ENCODE assay signal across 10 cellular contexts in genomic region chr11:117977612-117978264, GRCh38. TPM values are rescaled to one million over a fixed set of nuclear protein-coding genes. Genes with fewer than 3 reads are reported as not detected.
DNase-seq lines count a peak whose midpoint lies in the region; ATAC-seq and TF ChIP-seq lines count a peak whose summit lies in the region.
"Not testable (repeated sequence)": the region's sequence is repeated elsewhere in the genome, so short reads cannot be mapped to it uniquely, and the experiment has no call there.
"Had no signal": no experiment of that assay in that cellular context is flagged by ENCODE, and none has a peak within 500 bp of the region (broad histone marks: within the 10 kb centered on the region; RNA-seq: fewer than 3 reads in every experiment).

No MANE protein-coding gene starts in this region.

- CTCF ChIA-PET in CD4-positive, alpha-beta T cell (lab: Charles Lee), result interaction anchor here (1.7 kb wide), 1 partner anchor 27 kb away, joined by 6 read pairs; no protein-coding TSS in a partner anchor
- CTCF ChIA-PET in activated CD4-positive, alpha-beta memory T cell treated with anti-CD3 and anti-CD28 coated beads, Interleukin-2, amount 10 ng/mL, durations not matched to agents 7 days and 5 days (lab: Charles Lee), result interaction anchor here (1.2 to 2.3 kb wide), 4 partner anchors 9 to 170 kb away, joined by 4 to 10 read pairs (median 5); partner anchors contain the start of gene IL10RA

- H3K4me3 Mint-ChIP-seq in CD4-positive, alpha-beta T cell, result peak overlapping the region; percentile 80
- not testable (repeated sequence) for H3K4me3 Mint-ChIP-seq in activated CD4-positive, alpha-beta memory T cell treated with anti-CD3 and anti-CD28 coated beads, Interleukin-2, amount 10 ng/mL, durations not matched to agents 7 days and 5 days
- peak overlapping the region; percentile 9 for H3K4me3 Mint-ChIP-seq in activated T-helper 1 cell treated with anti-CD3 and anti-CD28 coated beads, Interleukin-12 subunit alpha, Interleukin-12 subunit beta, Interleukin-2, Interleukin-4 antibody, amounts not matched to agents 30 ng/mL and 10 ng/mL and 1 ng/mL, durations not matched to agents 14 hours and 24 hours and 36 hours
- H3K4me3 Mint-ChIP-seq in activated naive CD8-positive, alpha-beta T cell treated with anti-CD3 and anti-CD28 coated beads, Interleukin-2, amount 50 U/mL, for 24 hours, result peak overlapping the region; percentile 73
- H3K4me3 Mint-ChIP-seq in naive B cell, result peak overlapping the region in 3 of 8 donors; percentile 2 to 80 (median 69)

- not testable (repeated sequence) for H3K36me3 Mint-ChIP-seq in CD4-positive, alpha-beta T cell (ENCODE audit: low read depth); naive B cell
- peaks cover 45% of the 10 kb centered on the region for H3K36me3 Mint-ChIP-seq in activated CD4-positive, alpha-beta memory T cell treated with anti-CD3 and anti-CD28 coated beads, Interleukin-2, amount 10 ng/mL, durations not matched to agents 7 days and 5 days (ENCODE audit: low read depth)
- peaks cover 25% of the 10 kb centered on the region for H3K36me3 Mint-ChIP-seq in activated T-helper 1 cell treated with anti-CD3 and anti-CD28 coated beads, Interleukin-12 subunit alpha, Interleukin-12 subunit beta, Interleukin-2, Interleukin-4 antibody, amounts not matched to agents 30 ng/mL and 10 ng/mL and 1 ng/mL, durations not matched to agents 14 hours and 24 hours and 36 hours (ENCODE audit: low read depth)
- H3K36me3 Mint-ChIP-seq in activated naive CD8-positive, alpha-beta T cell treated with anti-CD3 and anti-CD28 coated beads, Interleukin-2, amount 50 U/mL, for 24 hours (ENCODE audit: low read depth), result peaks cover 14% of the 10 kb centered on the region

- not testable (repeated sequence) for H3K27me3 Mint-ChIP-seq in CD4-positive, alpha-beta T cell; activated CD4-positive, alpha-beta memory T cell treated with anti-CD3 and anti-CD28 coated beads, Interleukin-2, amount 10 ng/mL, durations not matched to agents 7 days and 5 days; activated T-helper 1 cell treated with anti-CD3 and anti-CD28 coated beads, Interleukin-12 subunit alpha, Interleukin-12 subunit beta, Interleukin-2, Interleukin-4 antibody, amounts not matched to agents 30 ng/mL and 10 ng/mL and 1 ng/mL, durations not matched to agents 14 hours and 24 hours and 36 hours (ENCODE audit: insufficient read depth); activated naive CD8-positive, alpha-beta T cell treated with anti-CD3 and anti-CD28 coated beads, Interleukin-2, amount 50 U/mL, for 24 hours; naive B cell

- not testable (repeated sequence) for H3K9me3 Mint-ChIP-seq in CD4-positive, alpha-beta T cell; activated CD4-positive, alpha-beta memory T cell treated with anti-CD3 and anti-CD28 coated beads, Interleukin-2, amount 10 ng/mL, durations not matched to agents 7 days and 5 days; activated T-helper 1 cell treated with anti-CD3 and anti-CD28 coated beads, Interleukin-12 subunit alpha, Interleukin-12 subunit beta, Interleukin-2, Interleukin-4 antibody, amounts not matched to agents 30 ng/mL and 10 ng/mL and 1 ng/mL, durations not matched to agents 14 hours and 24 hours and 36 hours; activated naive CD8-positive, alpha-beta T cell treated with anti-CD3 and anti-CD28 coated beads, Interleukin-2, amount 50 U/mL, for 24 hours; naive B cell

- H3K4me1 Mint-ChIP-seq in CD4-positive, alpha-beta T cell (ENCODE audit: low read depth), result peaks cover 79% of the 10 kb centered on the region
- peaks cover 68% of the 10 kb centered on the region for H3K4me1 Mint-ChIP-seq in activated CD4-positive, alpha-beta memory T cell treated with anti-CD3 and anti-CD28 coated beads, Interleukin-2, amount 10 ng/mL, durations not matched to agents 7 days and 5 days
- H3K4me1 Mint-ChIP-seq in activated T-helper 1 cell treated with anti-CD3 and anti-CD28 coated beads, Interleukin-12 subunit alpha, Interleukin-12 subunit beta, Interleukin-2, Interleukin-4 antibody, amounts not matched to agents 30 ng/mL and 10 ng/mL and 1 ng/mL, durations not matched to agents 14 hours and 24 hours and 36 hours (ENCODE audit: low read depth), result peaks cover 72% of the 10 kb centered on the region
- H3K4me1 Mint-ChIP-seq in activated naive CD8-positive, alpha-beta T cell treated with anti-CD3 and anti-CD28 coated beads, Interleukin-2, amount 50 U/mL, for 24 hours, result peaks cover 89% of the 10 kb centered on the region
- peaks cover 32 to 64% (median 53%) of the 10 kb centered on the region in 3 donors for H3K4me1 Mint-ChIP-seq in naive B cell

- peak overlapping the region; percentile 81 for H3K27ac Mint-ChIP-seq in CD4-positive, alpha-beta T cell
- H3K27ac Mint-ChIP-seq in activated CD4-positive, alpha-beta memory T cell treated with anti-CD3 and anti-CD28 coated beads, Interleukin-2, amount 10 ng/mL, durations not matched to agents 7 days and 5 days, result peak overlapping the region; percentile 53
- H3K27ac Mint-ChIP-seq in activated T-helper 1 cell treated with anti-CD3 and anti-CD28 coated beads, Interleukin-12 subunit alpha, Interleukin-12 subunit beta, Interleukin-2, Interleukin-4 antibody, amounts not matched to agents 30 ng/mL and 10 ng/mL and 1 ng/mL, durations not matched to agents 14 hours and 24 hours and 36 hours, result peak overlapping the region; percentile 10
- peak overlapping the region; percentile 89 for H3K27ac Mint-ChIP-seq in activated naive CD8-positive, alpha-beta T cell treated with anti-CD3 and anti-CD28 coated beads, Interleukin-2, amount 50 U/mL, for 24 hours
- peak overlapping the region in 5 of 6 donors; percentile 47 to 84 (median 64) for H3K27ac Mint-ChIP-seq in naive B cell

- not testable (repeated sequence) for TF ChIP-seq CTCF in CD4-positive, alpha-beta T cell (IDR thresholded peaks at IDR 0.05)

- H3K9me3 ChIP-seq in CD4-positive, alpha-beta T cell (ENCODE audit: control insufficient read depth, low read length), result not testable (repeated sequence)

- intact Hi-C loops in CD4-positive, alpha-beta T cell (cut with DNase I, micrococcal nuclease); activated T-helper 1 cell treated with anti-CD3 and anti-CD28 coated beads, Interleukin-12 subunit alpha, Interleukin-12 subunit beta, Interleukin-2, Interleukin-4 antibody, amounts not matched to agents 30 ng/mL and 10 ng/mL and 1 ng/mL, durations not matched to agents 14 hours and 24 hours and 36 hours (cut with micrococcal nuclease): not testable (repeated sequence)

- not testable (repeated sequence) for H3K27ac ChIP-seq in CD4-positive, alpha-beta T cell (ENCODE audit: low read depth, low read length)

- POLR2A ChIA-PET in CD4-positive, alpha-beta T cell (lab: Charles Lee), result interaction anchor here (0.6 to 24.2 kb wide), 6 partner anchors 9 to 30 kb away, joined by 3 to 392 read pairs (median 14); partner anchors contain the start of gene IL10RA
- POLR2A ChIA-PET in activated CD4-positive, alpha-beta memory T cell treated with anti-CD3 and anti-CD28 coated beads, Interleukin-2, amount 10 ng/mL, durations not matched to agents 7 days and 5 days (lab: Charles Lee), result interaction anchor here (1.5 to 31.5 kb wide), 4 partner anchors 8 to 28 kb away, joined by 3 to 1195 read pairs (median 45); partner anchors contain the start of gene IL10RA

- DNase-seq in CD4-positive, alpha-beta T cell, result peak in 1 of 10 experiments; percentile 31
- DNase-seq in MV-4-11 (lab: John Stamatoyannopoulos, UW), result peak; percentile 19
- DNase-seq in activated CD4-positive, alpha-beta memory T cell treated with anti-CD3 and anti-CD28 coated beads, Interleukin-2, amount 10 ng/mL, durations not matched to agents 7 days and 5 days; activated T-helper 1 cell treated with anti-CD3 and anti-CD28 coated beads, Interleukin-12 subunit alpha, Interleukin-12 subunit beta, Interleukin-2, Interleukin-4 antibody, amounts not matched to agents 30 ng/mL and 10 ng/mL and 1 ng/mL, durations not matched to agents 14 hours and 24 hours and 36 hours (ENCODE audit: low spot score); activated naive CD8-positive, alpha-beta T cell treated with anti-CD3 and anti-CD28 coated beads, Interleukin-2, amount 50 U/mL, for 24 hours; naive B cell: not testable (repeated sequence)
- DNase-seq in stimulated activated CD8-positive, alpha-beta memory T cell treated with anti-CD3 and anti-CD28 coated beads, Interleukin-4, amount 100 ng/mL, for 48 hours, result peak; percentile 38

- H3K27me3 ChIP-seq in CD4-positive, alpha-beta T cell (ENCODE audit: control insufficient read depth, insufficient read depth, low read length), result not testable (repeated sequence)

- not testable (repeated sequence) for ATAC-seq in CD4-positive, alpha-beta T cell (ENCODE audit: poor library complexity); activated naive CD8-positive, alpha-beta T cell treated with anti-CD3 and anti-CD28 coated beads, Interleukin-2, amount 50 U/mL, for 24 hours; naive B cell (ENCODE audit: low read depth in 2 of 2)

RNA-seq across cellular contexts. Expression of gene IL10RA, which starts 8.5 kb away (rescaled TPM):
- total RNA-seq in CD4-positive, alpha-beta T cell, result 100 to 1,000 TPM; 193 to 203 TPM
- total RNA-seq in activated CD4-positive, alpha-beta memory T cell treated with anti-CD3 and anti-CD28 coated beads, Interleukin-2, amount 10 ng/mL, durations not matched to agents 7 days and 5 days, result 100 to 1,000 TPM; 286 to 291 TPM
- total RNA-seq in activated T-helper 1 cell treated with anti-CD3 and anti-CD28 coated beads, Interleukin-12 subunit alpha, Interleukin-12 subunit beta, Interleukin-2, Interleukin-4 antibody, amounts not matched to agents 30 ng/mL and 10 ng/mL and 1 ng/mL, durations not matched to agents 14 hours and 24 hours and 36 hours, result 87.8 and 88.3 TPM in 2 replicates
- 10 to 100 TPM; 49.8 to 63.1 (median 56.2) TPM for polyA plus RNA-seq in naive B cell (ENCODE audit: low read depth in 6 of 6)
- total RNA-seq: A673, HepG2 had no signal
- polyA plus RNA-seq: HepG2 had no signal

RNA-seq across cellular contexts. Expression of gene TMPRSS13, which starts 48.5 kb away (rescaled TPM):
- 1 to 10 TPM in 1 of 2 experiments, under 1 TPM in 1; 0.99 to 1.4 TPM for total RNA-seq in CD4-positive, alpha-beta T cell
- total RNA-seq in activated CD4-positive, alpha-beta memory T cell treated with anti-CD3 and anti-CD28 coated beads, Interleukin-2, amount 10 ng/mL, durations not matched to agents 7 days and 5 days, result 1 to 10 TPM; 1.9 to 2.2 TPM
- total RNA-seq in activated T-helper 1 cell treated with anti-CD3 and anti-CD28 coated beads, Interleukin-12 subunit alpha, Interleukin-12 subunit beta, Interleukin-2, Interleukin-4 antibody, amounts not matched to agents 30 ng/mL and 10 ng/mL and 1 ng/mL, durations not matched to agents 14 hours and 24 hours and 36 hours, result 1.2 and 1.5 TPM in 2 replicates
- polyA plus RNA-seq in naive B cell (ENCODE audit: low read depth in 6 of 6), result under 1 TPM in 5 of 6 donors, not detected in 1; 0.24 to 0.87 (median 0.84) TPM
- total RNA-seq: A673, HepG2, Peyer's patch had no signal
- polyA plus RNA-seq: HepG2 had no signal

Comparison
In these comparisons a context has a peak if more than half of its experiments do, and no peak if none do; other contexts are left out.
1. H3K27ac Mint-ChIP-seq: peak in every context shown above with its lines; median percentile 89 in activated naive CD8-positive, alpha-beta T cell treated with anti-CD3 and anti-CD28 coated beads, Interleukin-2, amount 50 U/mL, for 24 hours; 81 in CD4-positive, alpha-beta T cell; 64 in naive B cell; 53 in activated CD4-positive, alpha-beta memory T cell treated with anti-CD3 and anti-CD28 coated beads, Interleukin-2, amount 10 ng/mL, durations not matched to agents 7 days and 5 days; 10 in activated T-helper 1 cell treated with anti-CD3 and anti-CD28 coated beads, Interleukin-12 subunit alpha, Interleukin-12 subunit beta, Interleukin-2, Interleukin-4 antibody, amounts not matched to agents 30 ng/mL and 10 ng/mL and 1 ng/mL, durations not matched to agents 14 hours and 24 hours and 36 hours.